13 cellular contexts compared by ENCODE assay signal in genomic region chr17:17690156-17690737, GRCh38. TPM values are rescaled to one million over a fixed set of nuclear protein-coding genes. Genes with fewer than 3 reads are reported as not detected.
DNase-seq lines count a peak whose midpoint lies in the region; ATAC-seq lines count a peak whose summit lies in the region.
"Had no signal": no experiment of that assay in that cellular context is flagged by ENCODE, and none has a peak within 500 bp of the region (broad histone marks: within the 10 kb centered on the region; RNA-seq: fewer than 3 reads in every experiment).

No MANE protein-coding gene starts in this region.

- intact Hi-C loops in left cardiac atrium (cut with DNase I), result loop anchor here in 1 of 2 donors (10.0 kb wide), 1 partner anchor 55 kb away; no protein-coding TSS in a partner anchor

- H3K27ac Mint-ChIP-seq in activated CD8-positive, alpha-beta memory T cell treated with anti-CD3 and anti-CD28 coated beads, Interleukin-2, amount 10 ng/mL, durations not matched to agents 7 days and 5 days, result peak overlapping the region; percentile 28
- peak overlapping the region; percentile 82 for H3K27ac Mint-ChIP-seq in central memory CD8-positive, alpha-beta T cell (ENCODE audit: low read depth)
- H3K27ac Mint-ChIP-seq in stimulated activated memory B cell treated with anti-CD40 and anti-IgM and Interleukin-4, amounts not matched to agents 10 μg/mL and 1 μg/mL and 100 μg/mL, for 72 hours, result peak overlapping the region; percentile 88

- no peak for DNase-seq in activated CD8-positive, alpha-beta memory T cell treated with anti-CD3 and anti-CD28 coated beads, Interleukin-2, amount 10 ng/mL, durations not matched to agents 7 days and 5 days
- DNase-seq in activated CD8-positive, alpha-beta memory T cell treated with anti-CD3 and anti-CD28 coated beads, Interleukin-2, amount 50 U/mL, for 4 hours, result no peak
- DNase-seq in MV-4-11 (lab: John Stamatoyannopoulos, UW), result peak; percentile 49
- DNase-seq in central memory CD8-positive, alpha-beta T cell (ENCODE audit: low spot score in 2 of 2), result no peak
- DNase-seq in NCI-H345 (lab: John Stamatoyannopoulos, UW), result no peak
- DNase-seq in stimulated activated CD4-positive, alpha-beta T cell treated with anti-CD3 and anti-CD28 coated beads, Interleukin-4, amount 100 ng/mL, for 4 hours, result no peak
- DNase-seq in left cardiac atrium, result no peak
- DNase-seq: dermis blood vessel endothelial cell, NCI-H2029 treated with DMSO at 0.1 percent for 48 hours, SW 1271 had no signal

- H3K4me3 Mint-ChIP-seq in activated CD8-positive, alpha-beta memory T cell treated with anti-CD3 and anti-CD28 coated beads, Interleukin-2, amount 10 ng/mL, durations not matched to agents 7 days and 5 days, result no peak overlapping the region
- H3K4me3 Mint-ChIP-seq in central memory CD8-positive, alpha-beta T cell, result no peak overlapping the region
- no peak overlapping the region for H3K4me3 Mint-ChIP-seq in stimulated activated memory B cell treated with anti-CD40 and anti-IgM and Interleukin-4, amounts not matched to agents 10 μg/mL and 1 μg/mL and 100 μg/mL, for 72 hours

- no peak for ATAC-seq in activated CD8-positive, alpha-beta memory T cell treated with anti-CD3 and anti-CD28 coated beads, Interleukin-2, amount 10 ng/mL, durations not matched to agents 7 days and 5 days
- no peak for ATAC-seq in central memory CD8-positive, alpha-beta T cell (replicated peaks; ENCODE audit: extremely low read depth, poor library complexity, severe bottlenecking)
- ATAC-seq in stimulated activated memory B cell treated with anti-CD40 and anti-IgM and Interleukin-4, amounts not matched to agents 10 μg/mL and 1 μg/mL and 100 μg/mL, for 72 hours, result no peak
- ATAC-seq in left cardiac atrium, result no peak
- ATAC-seq: activated naive CD4-positive, alpha-beta T cell treated with anti-CD3 and anti-CD28 coated beads, Interleukin-2, amount 50 U/mL, for 72 hours had no signal

- no peaks in the 10 kb centered on the region for H3K27me3 Mint-ChIP-seq in activated CD8-positive, alpha-beta memory T cell treated with anti-CD3 and anti-CD28 coated beads, Interleukin-2, amount 10 ng/mL, durations not matched to agents 7 days and 5 days
- H3K27me3 Mint-ChIP-seq in central memory CD8-positive, alpha-beta T cell, result no peaks in the 10 kb centered on the region
- no peaks in the 10 kb centered on the region for H3K27me3 Mint-ChIP-seq in stimulated activated memory B cell treated with anti-CD40 and anti-IgM and Interleukin-4, amounts not matched to agents 10 μg/mL and 1 μg/mL and 100 μg/mL, for 72 hours

- CTCF ChIA-PET in activated CD8-positive, alpha-beta memory T cell treated with anti-CD3 and anti-CD28 coated beads, Interleukin-2, amount 10 ng/mL, durations not matched to agents 7 days and 5 days (lab: Charles Lee), result interaction anchor here (0.7 to 1.8 kb wide), 3 partner anchors 8 to 36 kb away, joined by 3 to 10 read pairs (median 3); partner anchors contain the start of gene RAI1

- H3K36me3 Mint-ChIP-seq in activated CD8-positive, alpha-beta memory T cell treated with anti-CD3 and anti-CD28 coated beads, Interleukin-2, amount 10 ng/mL, durations not matched to agents 7 days and 5 days, result no peaks in the 10 kb centered on the region
- H3K36me3 Mint-ChIP-seq in central memory CD8-positive, alpha-beta T cell (ENCODE audit: insufficient read depth), result peaks cover 9% of the 10 kb centered on the region
- no peaks in the 10 kb centered on the region for H3K36me3 Mint-ChIP-seq in stimulated activated memory B cell treated with anti-CD40 and anti-IgM and Interleukin-4, amounts not matched to agents 10 μg/mL and 1 μg/mL and 100 μg/mL, for 72 hours
- H3K36me3 Mint-ChIP-seq: IgD-negative memory B cell had no signal

- H3K9me3 Mint-ChIP-seq in activated CD8-positive, alpha-beta memory T cell treated with anti-CD3 and anti-CD28 coated beads, Interleukin-2, amount 10 ng/mL, durations not matched to agents 7 days and 5 days (ENCODE audit: low read depth), result no peaks in the 10 kb centered on the region
- no peaks in the 10 kb centered on the region for H3K9me3 Mint-ChIP-seq in central memory CD8-positive, alpha-beta T cell
- no peaks in the 10 kb centered on the region for H3K9me3 Mint-ChIP-seq in stimulated activated memory B cell treated with anti-CD40 and anti-IgM and Interleukin-4, amounts not matched to agents 10 μg/mL and 1 μg/mL and 100 μg/mL, for 72 hours
- H3K9me3 Mint-ChIP-seq: activated naive CD4-positive, alpha-beta T cell treated with anti-CD3 and anti-CD28 coated beads, Interleukin-2, amount 50 U/mL, for 72 hours; IgD-negative memory B cell had no signal

- peaks cover 52% of the 10 kb centered on the region for H3K4me1 Mint-ChIP-seq in activated CD8-positive, alpha-beta memory T cell treated with anti-CD3 and anti-CD28 coated beads, Interleukin-2, amount 10 ng/mL, durations not matched to agents 7 days and 5 days
- peaks cover 51% of the 10 kb centered on the region for H3K4me1 Mint-ChIP-seq in central memory CD8-positive, alpha-beta T cell
- H3K4me1 Mint-ChIP-seq in stimulated activated memory B cell treated with anti-CD40 and anti-IgM and Interleukin-4, amounts not matched to agents 10 μg/mL and 1 μg/mL and 100 μg/mL, for 72 hours, result peaks cover 68% of the 10 kb centered on the region

RNA-seq across cellular contexts. Expression of gene RAI1, which starts 9.0 kb away (rescaled TPM):
- 10 to 100 TPM; 17.4 to 24.4 TPM for total RNA-seq in activated CD8-positive, alpha-beta memory T cell treated with anti-CD3 and anti-CD28 coated beads, Interleukin-2, amount 10 ng/mL, durations not matched to agents 7 days and 5 days
- total RNA-seq in left cardiac atrium, result 10 to 100 TPM; 22.4 to 32.3 TPM

Comparison
In these comparisons a context has a peak if more than half of its experiments do, and no peak if none do; other contexts are left out.
1. H3K27ac Mint-ChIP-seq: peak in every context shown above with its lines; median percentile 88 in stimulated activated memory B cell treated with anti-CD40 and anti-IgM and Interleukin-4, amounts not matched to agents 10 μg/mL and 1 μg/mL and 100 μg/mL, for 72 hours; 82 in central memory CD8-positive, alpha-beta T cell; 28 in activated CD8-positive, alpha-beta memory T cell treated with anti-CD3 and anti-CD28 coated beads, Interleukin-2, amount 10 ng/mL, durations not matched to agents 7 days and 5 days.